8 cellular contexts compared by ENCODE assay signal in the genomic region with DNA sequence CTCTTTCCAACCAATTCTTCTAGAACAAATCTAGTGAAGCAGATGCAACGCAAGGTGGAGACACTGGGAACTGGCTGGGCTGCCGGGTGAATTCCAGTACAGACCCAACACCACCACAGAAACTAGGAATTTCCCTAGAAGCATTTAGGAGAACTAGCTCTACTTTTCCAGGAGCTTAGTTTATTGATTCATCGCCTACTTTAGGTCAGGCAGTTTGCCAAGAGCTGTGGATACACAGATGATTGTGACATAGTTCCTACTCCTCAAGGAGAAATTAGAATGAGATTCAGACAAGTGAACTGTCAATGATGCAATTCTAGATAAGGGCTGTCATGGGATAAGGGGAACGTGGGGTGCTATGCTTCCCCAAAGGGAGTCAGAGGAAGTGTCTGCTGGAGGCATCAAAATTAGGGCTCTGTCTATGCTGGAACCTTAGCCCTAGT.
DNase-seq lines count a peak whose midpoint lies in the region; ATAC-seq, FAIRE-seq and TF ChIP-seq lines count a peak whose summit lies in the region.

No MANE protein-coding gene starts in this region.

- H3K36me3 Mint-ChIP-seq in activated T-cell treated with anti-CD3 and anti-CD28 coated beads, Interleukin-2, amount 50 U/mL, for 4 hours (ENCODE audit: insufficient read depth), result no peaks in the 10 kb centered on the region
- no peaks in the 10 kb centered on the region for H3K36me3 Mint-ChIP-seq in mesothelial cell of epicardium

- H3K27me3 Mint-ChIP-seq in activated T-cell treated with anti-CD3 and anti-CD28 coated beads, Interleukin-2, amount 50 U/mL, for 4 hours (ENCODE audit: low read depth), result peaks cover 6% of the 10 kb centered on the region
- H3K27me3 Mint-ChIP-seq in mesothelial cell of epicardium (ENCODE audit: low read depth), result no peaks in the 10 kb centered on the region

- H3K9me3 Mint-ChIP-seq in activated T-cell treated with anti-CD3 and anti-CD28 coated beads, Interleukin-2, amount 50 U/mL, for 4 hours, result no peaks in the 10 kb centered on the region
- H3K9me3 Mint-ChIP-seq in mesothelial cell of epicardium, result peaks cover 15% of the 10 kb centered on the region

- no peak overlapping the region for H3K27ac Mint-ChIP-seq in mesothelial cell of epicardium

- ATAC-seq in sciatic nerve, result peak; percentile 84
- ATAC-seq in activated T-cell treated with anti-CD3 and anti-CD28 coated beads, Interleukin-2, amount 50 U/mL, for 4 hours, result no peak

- DNase-seq in NCI-H2029 (lab: John Stamatoyannopoulos, UW), result peak; percentile 38
- DNase-seq in NCI-H2029 treated with DMSO at 0.1 percent for 48 hours (lab: John Stamatoyannopoulos, UW), result no peak
- peak; percentile 76 for DNase-seq in RPMI7951 (ENCODE audit: low read depth)
- peak; percentile 60 for DNase-seq in fibroblast of the conjunctiva (ENCODE audit: low read depth)
- DNase-seq in sciatic nerve (ENCODE audit: low spot score), result no peak
- no peak for DNase-seq in activated T-cell treated with anti-CD3 and anti-CD28 coated beads, Interleukin-2, amount 50 U/mL, for 4 hours
- no peak for DNase-seq in mesothelial cell of epicardium (ENCODE audit: low spot score in 2 of 2, unreplicated experiment in 2 of 2)
- no peak for DNase-seq in GM19239 (ENCODE audit: insufficient read length, low spot score)

- no peak for TF ChIP-seq CTCF in mesothelial cell of epicardium (IDR thresholded peaks at IDR 0.05; ENCODE audit: unreplicated experiment)

- intact Hi-C loops in sciatic nerve (cut with DNase I), result no loop called here

- FAIRE-seq in GM19239 (lab: Jason Lieb, UNC), result no peak

- H3K4me1 Mint-ChIP-seq in activated T-cell treated with anti-CD3 and anti-CD28 coated beads, Interleukin-2, amount 50 U/mL, for 4 hours (ENCODE audit: low read depth), result peaks cover 3% of the 10 kb centered on the region
- H3K4me1 Mint-ChIP-seq in mesothelial cell of epicardium, result no peaks in the 10 kb centered on the region

- H3K4me3 Mint-ChIP-seq in activated T-cell treated with anti-CD3 and anti-CD28 coated beads, Interleukin-2, amount 50 U/mL, for 4 hours, result no peak overlapping the region
- H3K4me3 Mint-ChIP-seq in mesothelial cell of epicardium, result no peak overlapping the region

Comparison
In these comparisons a context has a peak if more than half of its experiments do, and no peak if none do; other contexts are left out.
1. DNase-seq: peak in NCI-H2029 (single experiment), RPMI7951 (single experiment) and fibroblast of the conjunctiva (single experiment); none in NCI-H2029 treated with DMSO at 0.1 percent for 48 hours (single experiment), sciatic nerve (single experiment), activated T-cell treated with anti-CD3 and anti-CD28 coated beads, Interleukin-2, amount 50 U/mL, for 4 hours (single experiment), mesothelial cell of epicardium (0 of 2) and GM19239 (single experiment).